Comparison of ENCODE assay signal across 8 cellular contexts in genomic region chr10:62046522-62047239, GRCh38.
DNase-seq lines count a peak whose midpoint lies in the region; ATAC-seq and TF ChIP-seq lines count a peak whose summit lies in the region.

No MANE protein-coding gene starts in this region.

- H3K27ac ChIP-seq in testis: peak overlapping the region; percentile 96

- no peaks in the 10 kb centered on the region for H3K27me3 ChIP-seq in testis

- ATAC-seq in GM21390 (IDR thresholded peaks at IDR 0.05; ENCODE audit: unreplicated experiment): peak; percentile 31
- ATAC-seq in activated T-cell treated with anti-CD3 and anti-CD28 coated beads, Interleukin-2, amount 50 U/mL, for 72 hours (replicated peaks in 1 of 2): peak; percentile 34 to 37

- TF ChIP-seq POLR2A in testis (IDR thresholded peaks at IDR 0.05): no peak

- TF ChIP-seq CTCF in GM10248 (IDR thresholded peaks at IDR 0.05; ENCODE audit: control extremely low read depth, extremely low read depth, low read depth, missing control alignments): no peak
- no peak for TF ChIP-seq CTCF in testis (IDR thresholded peaks at IDR 0.05)
- no peak for TF ChIP-seq CTCF in GM13976 (IDR thresholded peaks at IDR 0.05; ENCODE audit: borderline replicate concordance, control extremely low read depth, extremely low read depth, insufficient read depth, missing control alignments)

- in situ Hi-C loops in GM13976 (cut with MboI; ENCODE audit: low sequenced_read_pairs, unreplicated experiment): loop anchor here (10.0 kb wide), 2 partner anchors 142 to 198 kb away; partner anchors contain the start of gene ARID5B

- peak overlapping the region; percentile 93 to 95 for H3K4me3 Mint-ChIP-seq in activated T-cell treated with anti-CD3 and anti-CD28 coated beads, Interleukin-2, amount 50 U/mL, for 72 hours

- peaks cover 95% of the 10 kb centered on the region for H3K4me1 Mint-ChIP-seq in activated T-cell treated with anti-CD3 and anti-CD28 coated beads, Interleukin-2, amount 50 U/mL, for 72 hours (ENCODE audit: low read depth)

- no peaks in the 10 kb centered on the region for H3K9me3 ChIP-seq in testis

- no peak overlapping the region for H3K4me3 ChIP-seq in testis

- peak overlapping the region; percentile 99 for H3K27ac Mint-ChIP-seq in activated T-cell treated with anti-CD3 and anti-CD28 coated beads, Interleukin-2, amount 50 U/mL, for 72 hours

- H3K36me3 Mint-ChIP-seq in activated T-cell treated with anti-CD3 and anti-CD28 coated beads, Interleukin-2, amount 50 U/mL, for 72 hours (ENCODE audit: insufficient read depth in 2 of 2): peaks cover 31 to 42% of the 10 kb centered on the region in 2 donors

- H3K4me1 ChIP-seq in testis: peaks cover 34% of the 10 kb centered on the region

- CTCF ChIA-PET in GM10248 (lab: Yijun Ruan, JAX): interaction anchor here (0.7 to 18.5 kb wide), 9 partner anchors 9 to 198 kb away, joined by 3 to 245 read pairs (median 3); no protein-coding TSS in a partner anchor

- H3K36me3 ChIP-seq in testis (ENCODE audit: low read depth, missing control alignments): no peaks in the 10 kb centered on the region

- peaks cover 0 to 2% of the 10 kb centered on the region in 2 donors for H3K9me3 Mint-ChIP-seq in activated T-cell treated with anti-CD3 and anti-CD28 coated beads, Interleukin-2, amount 50 U/mL, for 72 hours

- intact Hi-C loops in testis (cut with DNase I; ENCODE audit: low total_unique reads): no loop called here

- POLR2A ChIA-PET in GM10248 (lab: Yijun Ruan, JAX): no interaction called here

- DNase-seq in GM10248 (ENCODE audit: extremely low spot score): peak; percentile 26
- DNase-seq in HT1080 (ENCODE audit: low read depth): peak; percentile 76
- DNase-seq in activated T-cell treated with anti-CD3 and anti-CD28 coated beads, Interleukin-2, amount 50 U/mL, for 72 hours: peak in 1 of 2 donors; percentile 35
- DNase-seq in iris pigment epithelial cell (ENCODE audit: low read depth): peak; percentile 89
- no peak for DNase-seq in testis
- no peak for DNase-seq in GM13976 (ENCODE audit: low spot score)
- DNase-seq in NCI-H748 (lab: John Stamatoyannopoulos, UW; ENCODE audit: unreplicated experiment): no peak

- H3K27me3 Mint-ChIP-seq in activated T-cell treated with anti-CD3 and anti-CD28 coated beads, Interleukin-2, amount 50 U/mL, for 72 hours (ENCODE audit: low read depth): no peaks in the 10 kb centered on the region

- WGBS in testis, 2 donors: 89 to 90% methylated on average over 4 of the region's 4 CpGs

Comparison
In these comparisons a context has a peak if more than half of its experiments do, and no peak if none do; other contexts are left out.
1. DNase-seq: peak in GM10248 (single experiment), HT1080 (single experiment) and iris pigment epithelial cell (single experiment); none in testis (single experiment), GM13976 (single experiment) and NCI-H748 (single experiment).